38 cellular contexts compared by ENCODE assay signal in the genomic region with DNA sequence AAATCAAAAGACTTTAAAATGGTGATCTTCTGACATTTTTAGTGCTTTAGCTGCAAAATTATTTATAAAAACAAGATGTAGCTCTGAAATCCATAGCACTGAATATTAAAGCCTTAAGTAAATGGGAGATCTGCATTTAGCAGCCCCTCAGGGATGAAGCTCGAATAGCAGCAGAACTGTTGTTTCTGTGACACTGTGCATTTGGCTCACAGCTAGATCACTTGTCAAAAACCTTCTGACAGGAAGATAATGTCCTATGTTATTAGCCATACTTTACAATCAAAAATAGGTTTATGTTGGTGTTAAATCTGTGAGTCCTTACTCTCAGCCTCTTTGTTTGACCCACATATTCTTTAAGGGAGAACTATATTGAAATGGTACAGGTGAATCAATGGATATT.
"Had no signal": no experiment of that assay in that cellular context is flagged by ENCODE, and none has a peak within 500 bp of the region (broad histone marks: within the 10 kb centered on the region; RNA-seq: fewer than 3 reads in every experiment).

No MANE protein-coding gene starts in this region.

- H3K36me3 ChIP-seq: adrenal gland, cardiac muscle cell had no signal

- H3K9me3 ChIP-seq: adrenal gland, body of pancreas had no signal

- H3K4me3 ChIP-seq: adrenal gland, body of pancreas, cardiac muscle cell had no signal

- H3K27ac ChIP-seq: adrenal gland, body of pancreas, cardiac muscle cell, VCaP had no signal

- DNase-seq: activated B cell treated with CpG ODN at 0.5 μM for 24 hours; activated CD4-positive, alpha-beta memory T cell treated with anti-CD3 and anti-CD28 coated beads for 36 hours; activated CD4-positive, alpha-beta T cell treated with anti-CD3 and anti-CD28 coated beads for 4 hours; activated CD4-positive, alpha-beta T cell treated with anti-CD3 and anti-CD28 coated beads, Interleukin-2, amount 10 ng/mL, durations not matched to agents 24 days and 14 days; activated CD4-positive, alpha-beta T cell treated with anti-CD3 and anti-CD28 coated beads, Interleukin-2, amount 50 U/mL, for 1 hour; activated CD4-positive, alpha-beta T cell treated with anti-CD3 and anti-CD28 coated beads, Interleukin-2, amount 50 U/mL, for 4 hours; activated CD4-positive, CD25-positive, alpha-beta regulatory T cell treated with anti-CD3 and anti-CD28 coated beads, Interleukin-2, amount 50 U/mL, for 72 hours; activated CD8-positive, alpha-beta memory T cell treated with anti-CD3 and anti-CD28 coated beads, Interleukin-2, amount 50 U/mL, for 4 hours; activated CD8-positive, alpha-beta T cell treated with anti-CD3 and anti-CD28 coated beads for 36 hours; activated effector memory CD4-positive, alpha-beta T cell treated with anti-CD3 and anti-CD28 coated beads, Interleukin-2, amount 50 U/mL, for 16 hours; activated gamma-delta T cell treated with Interleukin-2 at 50 U/mL for 16 hours; activated naive CD4-positive, alpha-beta T cell; activated naive CD4-positive, alpha-beta T cell treated with anti-CD3 and anti-CD28 coated beads for 36 hours; activated naive CD4-positive, alpha-beta T cell treated with anti-CD3 and anti-CD28 coated beads, Interleukin-2, amount 50 U/mL, for 16 hours; activated naive CD8-positive, alpha-beta T cell treated with anti-CD3 and anti-CD28 coated beads for 36 hours; activated T-cell treated with anti-CD3 and anti-CD28 coated beads for 4 hours; activated T-cell treated with anti-CD3 and anti-CD28 coated beads, Interleukin-2, amount 50 U/mL, for 1 hour; activated T-cell treated with anti-CD3 and anti-CD28 coated beads, Interleukin-2, amount 50 U/mL, for 4 hours; activated T-cell treated with anti-CD3 and anti-CD28 coated beads, Interleukin-2, amount 50 U/mL, for 72 hours; adrenal gland; amniotic stem cell; aorta; body of pancreas; caudate nucleus; cerebellar nuclear complex; T-helper 2 cell; T-helper 9 cell had no signal

- H3K4me3 Mint-ChIP-seq: activated B cell treated with CpG ODN at 0.5 μM for 24 hours; activated CD4-positive, alpha-beta memory T cell treated with anti-CD3 and anti-CD28 coated beads for 36 hours; activated CD4-positive, alpha-beta T cell treated with anti-CD3 and anti-CD28 coated beads, Interleukin-2, amount 10 ng/mL, durations not matched to agents 24 days and 14 days; activated CD8-positive, alpha-beta T cell treated with anti-CD3 and anti-CD28 coated beads for 36 hours; activated naive CD4-positive, alpha-beta T cell treated with anti-CD3 and anti-CD28 coated beads for 36 hours; activated naive CD8-positive, alpha-beta T cell treated with anti-CD3 and anti-CD28 coated beads for 36 hours; activated T-cell treated with anti-CD3 and anti-CD28 coated beads, Interleukin-2, amount 50 U/mL, for 4 hours; activated T-cell treated with anti-CD3 and anti-CD28 coated beads, Interleukin-2, amount 50 U/mL, for 72 hours; activated T-helper 1 cell treated with anti-CD3 and anti-CD28 coated beads, Interleukin-12 subunit alpha, Interleukin-12 subunit beta, Interleukin-2, Interleukin-4 antibody, amounts not matched to agents 30 ng/mL and 10 ng/mL and 1 ng/mL, durations not matched to agents 14 hours and 24 hours and 36 hours; activated T-helper 17 cell treated with anti-CD3 and anti-CD28 coated beads, Interleukin-2, amount 50 U/mL, for 72 hours; central memory CD8-positive, alpha-beta T cell; T-helper 1 cell treated with Interleukin-12 subunit alpha and Interleukin-12 subunit beta and Interleukin-4 antibody, amounts not matched to agents 30 μg/mL and 1 μg/mL, for 36 hours; T-helper 2 cell treated with Interferon-gamma antibody and Interleukin-4, amounts not matched to agents 5 μg/mL and 100 μg/mL, for 36 hours had no signal

- FAIRE-seq: astrocyte, bronchial epithelial cell, TTC549 had no signal

- ATAC-seq: activated CD8-positive, alpha-beta T cell treated with anti-CD3 and anti-CD28 coated beads for 36 hours; activated naive CD4-positive, alpha-beta T cell treated with anti-CD3 and anti-CD28 coated beads, Interleukin-2, amount 50 U/mL, for 72 hours; activated T-cell treated with anti-CD3 and anti-CD28 coated beads, Interleukin-2, amount 50 U/mL, for 4 hours; activated T-cell treated with anti-CD3 and anti-CD28 coated beads, Interleukin-2, amount 50 U/mL, for 72 hours; activated T-helper 17 cell treated with anti-CD3 and anti-CD28 coated beads, Interleukin-2, amount 50 U/mL, for 72 hours; body of pancreas had no signal

- H3K27ac Mint-ChIP-seq: activated B cell treated with CpG ODN at 0.5 μM for 24 hours; activated CD4-positive, alpha-beta memory T cell treated with anti-CD3 and anti-CD28 coated beads for 36 hours; activated CD4-positive, alpha-beta T cell treated with anti-CD3 and anti-CD28 coated beads, Interleukin-2, amount 10 ng/mL, durations not matched to agents 24 days and 14 days; activated CD8-positive, alpha-beta T cell treated with anti-CD3 and anti-CD28 coated beads for 36 hours; activated naive CD4-positive, alpha-beta T cell treated with anti-CD3 and anti-CD28 coated beads for 36 hours; activated naive CD4-positive, alpha-beta T cell treated with anti-CD3 and anti-CD28 coated beads, Interleukin-2, amount 50 U/mL, for 72 hours; activated naive CD8-positive, alpha-beta T cell treated with anti-CD3 and anti-CD28 coated beads for 36 hours; activated T-cell treated with anti-CD3 and anti-CD28 coated beads, Interleukin-2, amount 50 U/mL, for 72 hours; activated T-helper 1 cell treated with anti-CD3 and anti-CD28 coated beads, Interleukin-12 subunit alpha, Interleukin-12 subunit beta, Interleukin-2, Interleukin-4 antibody, amounts not matched to agents 30 ng/mL and 10 ng/mL and 1 ng/mL, durations not matched to agents 14 hours and 24 hours and 36 hours; activated T-helper 17 cell treated with anti-CD3 and anti-CD28 coated beads, Interleukin-2, amount 50 U/mL, for 72 hours; T-helper 1 cell treated with Interleukin-12 subunit alpha and Interleukin-12 subunit beta and Interleukin-4 antibody, amounts not matched to agents 30 μg/mL and 1 μg/mL, for 36 hours; T-helper 2 cell treated with Interferon-gamma antibody and Interleukin-4, amounts not matched to agents 5 μg/mL and 100 μg/mL, for 36 hours had no signal

- H3K36me3 Mint-ChIP-seq: activated CD4-positive, alpha-beta memory T cell treated with anti-CD3 and anti-CD28 coated beads for 36 hours; activated naive CD4-positive, alpha-beta T cell treated with anti-CD3 and anti-CD28 coated beads, Interleukin-2, amount 50 U/mL, for 72 hours; activated naive CD8-positive, alpha-beta T cell treated with anti-CD3 and anti-CD28 coated beads for 36 hours had no signal

- H3K4me1 ChIP-seq: adrenal gland had no signal

- H3K9me3 Mint-ChIP-seq: activated B cell treated with CpG ODN at 0.5 μM for 24 hours; activated CD4-positive, alpha-beta memory T cell treated with anti-CD3 and anti-CD28 coated beads for 36 hours; activated CD4-positive, alpha-beta T cell treated with anti-CD3 and anti-CD28 coated beads, Interleukin-2, amount 10 ng/mL, durations not matched to agents 24 days and 14 days; activated CD8-positive, alpha-beta T cell treated with anti-CD3 and anti-CD28 coated beads for 36 hours; activated naive CD4-positive, alpha-beta T cell treated with anti-CD3 and anti-CD28 coated beads for 36 hours; activated naive CD4-positive, alpha-beta T cell treated with anti-CD3 and anti-CD28 coated beads, Interleukin-2, amount 50 U/mL, for 72 hours; activated naive CD8-positive, alpha-beta T cell treated with anti-CD3 and anti-CD28 coated beads for 36 hours; activated T-cell treated with anti-CD3 and anti-CD28 coated beads, Interleukin-2, amount 50 U/mL, for 4 hours; activated T-cell treated with anti-CD3 and anti-CD28 coated beads, Interleukin-2, amount 50 U/mL, for 72 hours; activated T-helper 1 cell treated with anti-CD3 and anti-CD28 coated beads, Interleukin-12 subunit alpha, Interleukin-12 subunit beta, Interleukin-2, Interleukin-4 antibody, amounts not matched to agents 30 ng/mL and 10 ng/mL and 1 ng/mL, durations not matched to agents 14 hours and 24 hours and 36 hours; activated T-helper 17 cell treated with anti-CD3 and anti-CD28 coated beads, Interleukin-2, amount 50 U/mL, for 72 hours; central memory CD8-positive, alpha-beta T cell; T-helper 1 cell treated with Interleukin-12 subunit alpha and Interleukin-12 subunit beta and Interleukin-4 antibody, amounts not matched to agents 30 μg/mL and 1 μg/mL, for 36 hours; T-helper 2 cell treated with Interferon-gamma antibody and Interleukin-4, amounts not matched to agents 5 μg/mL and 100 μg/mL, for 36 hours had no signal

- H3K27me3 ChIP-seq: adrenal gland, body of pancreas, cardiac muscle cell had no signal
